17 cellular contexts compared by ENCODE assay signal in genomic region chr6:151269318-151269995, GRCh38. TPM values are rescaled to one million over a fixed set of nuclear protein-coding genes. Genes with fewer than 3 reads are reported as not detected.
DNase-seq lines count a peak whose midpoint lies in the region; ATAC-seq and TF ChIP-seq lines count a peak whose summit lies in the region.
"Had no signal": no experiment of that assay in that cellular context is flagged by ENCODE, and none has a peak within 500 bp of the region (broad histone marks: within the 10 kb centered on the region; RNA-seq: fewer than 3 reads in every experiment).

No MANE protein-coding gene starts in this region.

- WGBS in right cardiac atrium = 61% methylated on average over 4 of the region's 4 CpGs

- CTCF ChIA-PET in naive thymus-derived CD4-positive, alpha-beta T cell (lab: Charles Lee) = no interaction called here

- ATAC-seq in Right ventricle myocardium inferior (peak; percentile 49), right cardiac atrium (no peak)
- no peak for ATAC-seq in naive thymus-derived CD4-positive, alpha-beta T cell

- H3K9me3 ChIP-seq in right cardiac atrium (ENCODE audit: control insufficient read depth, low read length) = no peaks in the 10 kb centered on the region
- H3K9me3 ChIP-seq in naive thymus-derived CD4-positive, alpha-beta T cell (ENCODE audit: control insufficient read depth in 2 of 3, low read length in 3 of 3) = no peaks in the 10 kb centered on the region

- DNase-seq in Right ventricle myocardium inferior (ENCODE audit: missing footprints) = no peak
- no peak for DNase-seq in right cardiac atrium
- peak; percentile 91 to 94 for DNase-seq in cardiac fibroblast (ENCODE audit: low read depth in 2 of 2)
- DNase-seq in glomerular endothelial cell (ENCODE audit: extremely low read depth, low read depth, low spot score) = peak; percentile 14
- peak; percentile 62 for DNase-seq in stromal cell of bone marrow (ENCODE audit: low read depth)
- no peak for DNase-seq in naive thymus-derived CD4-positive, alpha-beta T cell
- DNase-seq in SHP77 treated with DMSO at 0.1 percent for 48 hours (lab: John Stamatoyannopoulos, UW) = no peak
- no peak for DNase-seq in activated T-cell treated with anti-CD3 and anti-CD28 coated beads, Interleukin-2, amount 50 U/mL, for 24 hours
- DNase-seq: activated CD8-positive, alpha-beta memory T cell treated with anti-CD3 and anti-CD28 coated beads for 24 hours; activated gamma-delta T cell; central memory CD4-positive, alpha-beta T cell; naive B cell; NCI-H1694 treated with DMSO at 0.1 percent for 48 hours; NCI-H748 treated with DMSO at 0.1 percent for 48 hours; stimulated activated CD4-positive, alpha-beta T cell treated with anti-CD3 and anti-CD28 coated beads, Interleukin-15, amount 100 ng/mL, for 24 hours; trophoblast cell had no signal

- H3K27ac ChIP-seq in right cardiac atrium (ENCODE audit: low read length) = no peak overlapping the region
- H3K27ac ChIP-seq in naive thymus-derived CD4-positive, alpha-beta T cell (ENCODE audit: low read depth, low read length) = no peak overlapping the region
- H3K27ac ChIP-seq: KMS-11 had no signal

- POLR2A ChIA-PET in naive thymus-derived CD4-positive, alpha-beta T cell (lab: Charles Lee) = no interaction called here

- no peak overlapping the region for H3K4me3 Mint-ChIP-seq in naive thymus-derived CD4-positive, alpha-beta T cell
- H3K4me3 Mint-ChIP-seq in activated T-cell treated with anti-CD3 and anti-CD28 coated beads, Interleukin-2, amount 50 U/mL, for 24 hours = no peak overlapping the region
- H3K4me3 Mint-ChIP-seq: naive B cell had no signal

- no peak overlapping the region for H3K4me3 ChIP-seq in right cardiac atrium (ENCODE audit: low read length)
- no peak overlapping the region for H3K4me3 ChIP-seq in cardiac fibroblast (replicated peaks in 1 of 2; ENCODE audit: low read depth in 2 of 2, low read length in 2 of 2)
- H3K4me3 ChIP-seq in naive thymus-derived CD4-positive, alpha-beta T cell (ENCODE audit: low read length) = no peak overlapping the region

- TF ChIP-seq CTCF in cardiac fibroblast (IDR thresholded peaks at IDR 0.05; ENCODE audit: low read depth, low read length) = no peak

- intact Hi-C loops in Right ventricle myocardium inferior (cut with DNase I) (no loop called here), right cardiac atrium (cut with DNase I) (no loop called here)
- intact Hi-C loops in naive thymus-derived CD4-positive, alpha-beta T cell (cut with micrococcal nuclease) = no loop called here

- no peaks in the 10 kb centered on the region for H3K4me1 Mint-ChIP-seq in naive thymus-derived CD4-positive, alpha-beta T cell
- no peaks in the 10 kb centered on the region for H3K4me1 Mint-ChIP-seq in activated T-cell treated with anti-CD3 and anti-CD28 coated beads, Interleukin-2, amount 50 U/mL, for 24 hours (ENCODE audit: low read depth)
- H3K4me1 Mint-ChIP-seq: naive B cell had no signal

- H3K27ac Mint-ChIP-seq in naive thymus-derived CD4-positive, alpha-beta T cell = no peak overlapping the region
- no peak overlapping the region for H3K27ac Mint-ChIP-seq in activated T-cell treated with anti-CD3 and anti-CD28 coated beads, Interleukin-2, amount 50 U/mL, for 24 hours

- no peaks in the 10 kb centered on the region for H3K27me3 ChIP-seq in right cardiac atrium (ENCODE audit: control insufficient read depth, insufficient read depth)
- H3K27me3 ChIP-seq in naive thymus-derived CD4-positive, alpha-beta T cell (ENCODE audit: control insufficient read depth in 2 of 2, insufficient read depth in 2 of 2, low read length in 2 of 2) = no peaks in the 10 kb centered on the region

- no peaks in the 10 kb centered on the region for H3K36me3 ChIP-seq in naive thymus-derived CD4-positive, alpha-beta T cell (ENCODE audit: control insufficient read depth in 2 of 3, insufficient read depth in 3 of 3, low read length in 3 of 3)

- peaks cover 7 to 30% (median 16%) of the 10 kb centered on the region in 5 donors for H3K27me3 Mint-ChIP-seq in naive thymus-derived CD4-positive, alpha-beta T cell
- peaks cover 16% of the 10 kb centered on the region for H3K27me3 Mint-ChIP-seq in activated T-cell treated with anti-CD3 and anti-CD28 coated beads, Interleukin-2, amount 50 U/mL, for 24 hours
- H3K27me3 Mint-ChIP-seq: naive B cell had no signal

- H3K9me3 Mint-ChIP-seq in naive thymus-derived CD4-positive, alpha-beta T cell = no peaks in the 10 kb centered on the region
- H3K9me3 Mint-ChIP-seq in activated T-cell treated with anti-CD3 and anti-CD28 coated beads, Interleukin-2, amount 50 U/mL, for 24 hours = no peaks in the 10 kb centered on the region
- H3K9me3 Mint-ChIP-seq: naive B cell had no signal

- H3K4me1 ChIP-seq in right cardiac atrium (ENCODE audit: control insufficient read depth, insufficient read depth, low read length) = no peaks in the 10 kb centered on the region
- H3K4me1 ChIP-seq in naive thymus-derived CD4-positive, alpha-beta T cell (ENCODE audit: control insufficient read depth in 2 of 2, insufficient read depth in 2 of 2, low read length in 2 of 2) = no peaks in the 10 kb centered on the region

- H3K36me3 Mint-ChIP-seq in naive thymus-derived CD4-positive, alpha-beta T cell = no peaks in the 10 kb centered on the region
- H3K36me3 Mint-ChIP-seq in activated T-cell treated with anti-CD3 and anti-CD28 coated beads, Interleukin-2, amount 50 U/mL, for 24 hours (ENCODE audit: low read depth) = no peaks in the 10 kb centered on the region
- H3K36me3 Mint-ChIP-seq: naive B cell had no signal

RNA-seq across cellular contexts. Expression of gene AKAP12, which starts 29.7 kb away (rescaled TPM):
- total RNA-seq in Right ventricle myocardium inferior (18.1 TPM), right cardiac atrium (10 to 100 TPM; 27.3 to 48.6 (median 29.0) TPM), glomerular endothelial cell (404 and 411 TPM in 2 replicates)
- 14.0 TPM for polyA plus RNA-seq in right cardiac atrium
- total RNA-seq in naive thymus-derived CD4-positive, alpha-beta T cell = 1 to 10 TPM in 2 of 5 experiments, under 1 TPM in 1, not detected in 2; 0.39 to 4.0 (median 1.1) TPM
- not detected for polyA plus RNA-seq in naive thymus-derived CD4-positive, alpha-beta T cell

Comparison
In these comparisons a context has a peak if more than half of its experiments do, and no peak if none do; other contexts are left out.
1. DNase-seq: peak in cardiac fibroblast (2 of 2), glomerular endothelial cell (single experiment) and stromal cell of bone marrow (single experiment); none in Right ventricle myocardium inferior (single experiment), right cardiac atrium (0 of 3), naive thymus-derived CD4-positive, alpha-beta T cell (0 of 9), SHP77 treated with DMSO at 0.1 percent for 48 hours (single experiment) and activated T-cell treated with anti-CD3 and anti-CD28 coated beads, Interleukin-2, amount 50 U/mL, for 24 hours (single experiment).